In genomic region chr19:15248648-15249559, GRCh38 we compare ENCODE assay signal across 8 cellular contexts. TPM values are rescaled to one million over a fixed set of nuclear protein-coding genes. Genes with fewer than 3 reads are reported as not detected.
DNase-seq lines count a peak whose midpoint lies in the region; ATAC-seq and TF ChIP-seq lines count a peak whose summit lies in the region.

No MANE protein-coding gene starts in this region.

- H3K4me1 ChIP-seq in heart right ventricle = peaks cover 60 to 96% (median 83%) of the 10 kb centered on the region in 9 donors

- peak; percentile 52 to 78 (median 70) for ATAC-seq in heart right ventricle
- peak; percentile 63 for ATAC-seq in sciatic nerve
- no peak for ATAC-seq in stimulated activated naive CD8-positive, alpha-beta T cell treated with anti-CD3 and anti-CD28 coated beads, Interleukin-15, Interleukin-2, amounts not matched to agents 100 U/mL and 50 U/mL, for 24 hours

- peak overlapping the region; percentile 84 to 94 (median 92) for H3K27ac ChIP-seq in heart right ventricle

- no peaks in the 10 kb centered on the region for H3K27me3 ChIP-seq in heart right ventricle

- peak overlapping the region in 3 of 10 donors; percentile 0 to 11 (median 2) for H3K4me3 ChIP-seq in heart right ventricle

- no peak for TF ChIP-seq CTCF in heart right ventricle (IDR thresholded peaks at IDR 0.05)

- peaks cover 0 to 89% (median 26%) of the 10 kb centered on the region in 9 donors for H3K36me3 ChIP-seq in heart right ventricle

- H3K9me3 ChIP-seq in heart right ventricle = no peaks in the 10 kb centered on the region

- intact Hi-C loops in heart right ventricle (cut with DNase I) (loop anchor here in 4 of 10 donors (5.0 to 10.0 kb wide), 4 partner anchors 37 to 144 kb away; partner anchors contain the start of gene SYDE1 (in 1 of the 4)), sciatic nerve (cut with DNase I) (no loop called here)

- WGBS in heart right ventricle, 2 donors = 42 to 47% methylated on average over 20 of the region's 20 CpGs

- DNase-seq in ELR (ENCODE audit: low read depth) (peak; percentile 92), amniotic stem cell (lab: John Stamatoyannopoulos, UW) (peak; percentile 80), heart right ventricle (peak; percentile 86 to 88), sciatic nerve (ENCODE audit: low spot score) (peak; percentile 88), NCI-H446 (lab: John Stamatoyannopoulos, UW) (no peak), OCI-M2 (lab: John Stamatoyannopoulos, UW; ENCODE audit: unreplicated experiment) (no peak), cortex of kidney (lab: John Stamatoyannopoulos, UW) (no peak)
- no peak for DNase-seq in stimulated activated naive CD8-positive, alpha-beta T cell treated with anti-CD3 and anti-CD28 coated beads, Interleukin-15, Interleukin-2, amounts not matched to agents 100 U/mL and 50 U/mL, for 24 hours

RNA-seq across cellular contexts. Expression of gene EPHX3, which starts 16.7 kb away (rescaled TPM):
- total RNA-seq in heart right ventricle (under 1 TPM in 5 of 10 donors, not detected in 5; 0.15 to 0.32 (median 0.17) TPM), sciatic nerve (0.45 TPM)
- under 1 TPM in 1 of 2 donors, not detected in 1; 0.20 TPM for polyA plus RNA-seq in heart right ventricle

RNA-seq across cellular contexts. Expression of gene NOTCH3, which starts 48.1 kb away (rescaled TPM):
- total RNA-seq in heart right ventricle (10 to 100 TPM; 21.4 to 45.5 (median 35.3) TPM), sciatic nerve (124 TPM)
- 10 to 100 TPM; 18.7 to 21.9 TPM for polyA plus RNA-seq in heart right ventricle

Comparison
In these comparisons a context has a peak if more than half of its experiments do, and no peak if none do; other contexts are left out.
1. DNase-seq: peak in ELR (single experiment), amniotic stem cell (single experiment), heart right ventricle (2 of 2) and sciatic nerve (single experiment); none in NCI-H446 (0 of 2), OCI-M2 (single experiment), cortex of kidney (single experiment) and stimulated activated naive CD8-positive, alpha-beta T cell treated with anti-CD3 and anti-CD28 coated beads, Interleukin-15, Interleukin-2, amounts not matched to agents 100 U/mL and 50 U/mL, for 24 hours (single experiment).